In the genomic region with DNA sequence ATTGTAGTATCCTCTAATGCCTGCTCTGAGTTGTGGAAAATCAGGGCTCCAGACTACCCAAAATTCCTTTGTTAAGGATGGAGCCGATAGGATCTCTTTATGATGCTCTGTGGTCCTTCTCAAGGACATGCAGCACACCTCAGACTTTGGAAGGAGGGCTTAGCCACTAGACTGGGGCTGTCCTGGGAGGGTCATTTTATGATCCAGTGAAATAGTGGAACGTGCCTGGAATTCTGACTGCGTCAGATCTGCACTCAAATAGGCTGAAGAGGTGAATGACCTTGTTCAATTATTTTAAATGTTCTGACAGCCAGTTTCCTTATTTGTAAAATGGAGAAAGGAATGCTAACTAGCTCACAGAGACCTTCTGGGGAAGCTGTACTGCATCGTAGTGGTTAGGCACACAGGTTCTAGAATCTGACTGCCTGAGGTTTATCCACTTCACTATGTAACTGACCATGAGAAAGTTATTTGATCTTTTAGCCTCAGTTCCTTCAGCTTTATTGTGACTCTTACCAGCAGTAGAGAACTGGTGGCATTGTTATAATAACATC, we compare ENCODE assay signal across 25 cellular contexts.
"Had no signal": no experiment of that assay in that cellular context is flagged by ENCODE, and none has a peak within 500 bp of the region (broad histone marks: within the 10 kb centered on the region; RNA-seq: fewer than 3 reads in every experiment).

No MANE protein-coding gene starts in this region.

- H3K27ac ChIP-seq: neutrophil, pancreas, prostate gland, right lobe of liver, sigmoid colon, stomach, thoracic aorta, thyroid gland, tibial nerve, upper lobe of left lung, uterus had no signal

- H3K27me3 ChIP-seq: neutrophil, pancreas, right lobe of liver, sigmoid colon, stomach, thyroid gland, tibial nerve, upper lobe of left lung, uterus had no signal

- H3K9me3 ChIP-seq: neutrophil, pancreas, prostate gland, right lobe of liver, sigmoid colon, stomach, thoracic aorta, thyroid gland, tibial nerve, upper lobe of left lung, uterus had no signal

- H3K4me1 ChIP-seq: pancreas, prostate gland, right lobe of liver, sigmoid colon, stomach, thyroid gland, tibial nerve, upper lobe of left lung, uterus had no signal

- ATAC-seq: naive thymus-derived CD8-positive, alpha-beta T cell; natural killer cell treated with Interleukin-12 subunit alpha and Interleukin-12 subunit beta and Interleukin-15 and Interleukin-18, amount 100 ng/mL, for 72 hours; pancreas; right cardiac atrium; right lobe of liver; stimulated activated effector memory CD8-positive, alpha-beta T cell treated with anti-CD3 and anti-CD28 coated beads, Interleukin-12 subunit alpha, Interleukin-12 subunit beta, amount 100 ng/mL, for 72 hours; stimulated activated naive B cell treated with anti-CD40 and anti-IgM and Interleukin-4, amounts not matched to agents 10 μg/mL and 1 μg/mL and 100 μg/mL, for 72 hours had no signal

- H3K4me3 ChIP-seq: pancreas, prostate gland, right lobe of liver, sigmoid colon, stomach, thoracic aorta, thyroid gland, tibial nerve, upper lobe of left lung, uterus had no signal

- H3K36me3 ChIP-seq: neutrophil, pancreas, prostate gland, right lobe of liver, sigmoid colon, stomach, thoracic aorta, thyroid gland, tibial nerve, upper lobe of left lung, uterus had no signal

- DNase-seq: naive thymus-derived CD8-positive, alpha-beta T cell; nephron progenitor cell; nucleus accumbens; pancreas; right cardiac atrium; right lobe of liver; sigmoid colon; small intestine; stimulated activated CD4-positive, alpha-beta T cell treated with anti-CD3 and anti-CD28 coated beads, Interleukin-15, amount 100 ng/mL, for 24 hours; stimulated activated CD4-positive, alpha-beta T cell treated with anti-CD3 and anti-CD28 coated beads, Interleukin-2, amount 100 ng/mL, for 24 hours; stimulated activated CD4-positive, alpha-beta T cell treated with anti-CD3 and anti-CD28 coated beads, Interleukin-2, amount 100 ng/mL, for 48 hours; stimulated activated CD4-positive, alpha-beta T cell treated with anti-CD3 and anti-CD28 coated beads, Interleukin-4, amount 100 ng/mL, for 24 hours; stimulated activated naive B cell treated with anti-CD40 and anti-IgM and Interleukin-4, amounts not matched to agents 10 μg/mL and 1 μg/mL and 100 μg/mL, for 72 hours; stimulated activated naive CD4-positive, alpha-beta T cell treated with Interleukin-2 at 50 U/mL for 16 hours; stomach; thyroid gland; trophoblast cell; upper lobe of left lung; uterus had no signal
